ENCODE assay signal across 20 cellular contexts in the genomic region with DNA sequence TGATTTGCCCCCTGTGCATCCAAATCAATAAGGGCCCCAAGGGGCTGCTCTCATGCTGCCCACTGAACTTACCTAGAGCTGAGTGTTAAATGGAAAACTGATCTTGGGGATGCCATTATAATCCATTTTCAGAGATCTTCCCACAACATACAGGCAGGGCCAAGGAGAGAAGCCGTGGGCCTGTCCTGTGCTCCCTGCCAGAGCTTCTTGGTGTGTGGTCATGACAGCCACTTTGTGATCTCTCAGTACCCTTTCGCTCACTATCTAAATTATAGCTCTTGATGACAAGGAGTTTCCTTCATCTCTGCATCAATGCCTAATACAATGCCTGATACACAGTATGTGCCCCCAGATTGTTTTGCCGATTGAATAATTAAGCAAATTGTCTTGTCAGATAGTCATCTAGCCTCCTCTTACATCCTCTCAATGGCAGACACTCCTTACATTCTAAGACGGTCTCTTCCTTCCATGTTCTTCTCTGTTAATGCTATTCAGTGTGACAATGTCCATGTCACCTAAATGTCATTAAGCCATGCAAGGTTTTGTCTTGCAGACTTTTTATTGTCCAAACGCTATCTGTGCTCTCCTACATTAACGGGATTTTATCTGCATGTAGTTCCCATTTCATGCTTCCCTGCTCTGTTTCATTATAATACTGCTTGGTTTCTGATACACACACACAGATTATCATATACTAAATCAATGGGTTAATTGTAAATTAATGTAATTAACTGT. TPM values are rescaled to one million over a fixed set of nuclear protein-coding genes. Genes with fewer than 3 reads are reported as not detected.
"Had no signal": no experiment of that assay in that cellular context is flagged by ENCODE, and none has a peak within 500 bp of the region (broad histone marks: within the 10 kb centered on the region; RNA-seq: fewer than 3 reads in every experiment).

No MANE protein-coding gene starts in this region.

- H3K27me3 ChIP-seq: adrenal gland, colonic mucosa, esophagus muscularis mucosa, hepatocyte, upper lobe of left lung had no signal

- H3K9me3 ChIP-seq: adrenal gland, colonic mucosa, esophagus muscularis mucosa, upper lobe of left lung had no signal

- FAIRE-seq: kidney had no signal

- ATAC-seq: activated CD8-positive, alpha-beta T cell treated with anti-CD3 and anti-CD28 coated beads, Interleukin-2, amount 10 ng/mL, durations not matched to agents 7 days and 5 days; left ventricle myocardium superior; natural killer cell treated with Interleukin-12 subunit alpha and Interleukin-12 subunit beta and Interleukin-15 and Interleukin-18, amount 100 ng/mL, for 72 hours; sciatic nerve; stimulated activated naive CD8-positive, alpha-beta T cell treated with anti-CD3 and anti-CD28 coated beads, Interleukin-15, Interleukin-2, amounts not matched to agents 100 U/mL and 50 U/mL, for 24 hours had no signal

- H3K4me3 Mint-ChIP-seq: activated CD4-positive, alpha-beta T cell treated with anti-CD3 and anti-CD28 coated beads, Interleukin-2, amount 10 ng/mL, durations not matched to agents 24 days and 14 days; activated CD8-positive, alpha-beta T cell treated with anti-CD3 and anti-CD28 coated beads, Interleukin-2, amount 10 ng/mL, durations not matched to agents 7 days and 5 days; activated naive CD4-positive, alpha-beta T cell treated with anti-CD3 and anti-CD28 coated beads, Interleukin-2, amount 50 U/mL, for 24 hours; natural killer cell treated with Interleukin-12 subunit alpha and Interleukin-12 subunit beta and Interleukin-15 and Interleukin-18, amount 100 ng/mL, for 72 hours had no signal

- H3K36me3 Mint-ChIP-seq: activated naive CD4-positive, alpha-beta T cell treated with anti-CD3 and anti-CD28 coated beads, Interleukin-2, amount 50 U/mL, for 24 hours; natural killer cell treated with Interleukin-12 subunit alpha and Interleukin-12 subunit beta and Interleukin-15 and Interleukin-18, amount 100 ng/mL, for 72 hours had no signal

- H3K4me3 ChIP-seq: adrenal gland, colonic mucosa, esophagus muscularis mucosa, hepatocyte, upper lobe of left lung had no signal

- H3K36me3 ChIP-seq: adrenal gland, colonic mucosa, esophagus muscularis mucosa, upper lobe of left lung had no signal

- H2AFZ ChIP-seq: hepatocyte had no signal

- H3K27ac ChIP-seq: adrenal gland, colonic mucosa, esophagus muscularis mucosa, hepatocyte, upper lobe of left lung had no signal

- H3K27ac Mint-ChIP-seq: activated CD4-positive, alpha-beta T cell treated with anti-CD3 and anti-CD28 coated beads, Interleukin-2, amount 10 ng/mL, durations not matched to agents 24 days and 14 days; activated CD8-positive, alpha-beta T cell treated with anti-CD3 and anti-CD28 coated beads, Interleukin-2, amount 10 ng/mL, durations not matched to agents 7 days and 5 days; activated naive CD4-positive, alpha-beta T cell treated with anti-CD3 and anti-CD28 coated beads, Interleukin-2, amount 50 U/mL, for 24 hours; natural killer cell treated with Interleukin-12 subunit alpha and Interleukin-12 subunit beta and Interleukin-15 and Interleukin-18, amount 100 ng/mL, for 72 hours had no signal

- H3K4me1 ChIP-seq: colonic mucosa had no signal

- H3K9me3 Mint-ChIP-seq: activated CD4-positive, alpha-beta T cell treated with anti-CD3 and anti-CD28 coated beads, Interleukin-2, amount 10 ng/mL, durations not matched to agents 24 days and 14 days; activated naive CD4-positive, alpha-beta T cell treated with anti-CD3 and anti-CD28 coated beads, Interleukin-2, amount 50 U/mL, for 24 hours; natural killer cell treated with Interleukin-12 subunit alpha and Interleukin-12 subunit beta and Interleukin-15 and Interleukin-18, amount 100 ng/mL, for 72 hours had no signal

- H3K4me2 ChIP-seq: hepatocyte had no signal

- H3K27me3 Mint-ChIP-seq: activated CD4-positive, alpha-beta T cell treated with anti-CD3 and anti-CD28 coated beads, Interleukin-2, amount 10 ng/mL, durations not matched to agents 24 days and 14 days had no signal

- H3K4me1 Mint-ChIP-seq: activated CD4-positive, alpha-beta T cell treated with anti-CD3 and anti-CD28 coated beads, Interleukin-2, amount 10 ng/mL, durations not matched to agents 24 days and 14 days; activated naive CD4-positive, alpha-beta T cell treated with anti-CD3 and anti-CD28 coated beads, Interleukin-2, amount 50 U/mL, for 24 hours had no signal

- DNase-seq: activated CD4-positive, alpha-beta T cell treated with anti-CD3 and anti-CD28 coated beads, Interleukin-2, amount 10 ng/mL, durations not matched to agents 24 days and 14 days; activated CD4-positive, CD25-positive, alpha-beta regulatory T cell; activated CD8-positive, alpha-beta memory T cell treated with anti-CD3 and anti-CD28 coated beads, Interleukin-2, amount 50 U/mL, for 4 hours; activated CD8-positive, alpha-beta T cell treated with anti-CD3 and anti-CD28 coated beads, Interleukin-2, amount 10 ng/mL, durations not matched to agents 7 days and 5 days; activated effector memory CD4-positive, alpha-beta T cell treated with anti-CD3 and anti-CD28 coated beads, Interleukin-2, amount 50 U/mL, for 16 hours; activated T-cell treated with anti-CD3 and anti-CD28 coated beads, Interleukin-2, amount 50 U/mL, for 48 hours; adrenal gland; colonic mucosa; kidney; left ventricle myocardium superior; mesenchymal stem cell; stimulated activated naive CD8-positive, alpha-beta T cell treated with anti-CD3 and anti-CD28 coated beads, Interleukin-15, Interleukin-2, amounts not matched to agents 100 U/mL and 50 U/mL, for 24 hours; T-helper 2 cell; upper lobe of left lung had no signal

RNA-seq across cellular contexts. Expression of a gene that starts 5.9 kb away (rescaled TPM):
- total RNA-seq: activated CD4-positive, alpha-beta T cell treated with anti-CD3 and anti-CD28 coated beads, Interleukin-2, amount 10 ng/mL, durations not matched to agents 24 days and 14 days; activated CD8-positive, alpha-beta T cell treated with anti-CD3 and anti-CD28 coated beads, Interleukin-2, amount 10 ng/mL, durations not matched to agents 7 days and 5 days; natural killer cell treated with Interleukin-12 subunit alpha and Interleukin-12 subunit beta and Interleukin-15 and Interleukin-18, amount 100 ng/mL, for 72 hours; pulmonary artery endothelial cell had no signal
